ENCODE assay signal across 9 cellular contexts in genomic region chr12:124786065-124786964, GRCh38.
A peak's percentile ranks its signal among the peaks of the same experiment; 100 is the strongest.
DNase-seq lines count a peak whose midpoint lies in the region; ATAC-seq, FAIRE-seq and TF ChIP-seq lines count a peak whose summit lies in the region.
"Had no signal": no experiment of that assay in that cellular context is flagged by ENCODE, and none has a peak within 500 bp of the region (broad histone marks: within the 10 kb centered on the region; RNA-seq: fewer than 3 reads in every experiment).

No MANE protein-coding gene starts in this region.

- no peaks in the 10 kb centered on the region for H4K20me1 ChIP-seq in K562 (replicated peaks; ENCODE audit: control insufficient read depth, insufficient read depth, low read length)

- in situ Hi-C loops in K562 (cut with MboI) = no loop called here

- H3K36me3 Mint-ChIP-seq in HFFc6 (ENCODE audit: low read depth) = peaks cover 12% of the 10 kb centered on the region
- peaks cover 6% of the 10 kb centered on the region for H3K36me3 Mint-ChIP-seq in activated naive CD4-positive, alpha-beta T cell treated with anti-CD3 and anti-CD28 coated beads for 36 hours (ENCODE audit: low read depth)

- TF ChIP-seq RAD21 in K562 (CRISPR knock-in tag; conservative IDR thresholded peaks at IDR 0.05 in 1 of 2, IDR thresholded peaks at IDR 0.05 in 1 of 2) = no peak

- H3K27ac Mint-ChIP-seq in HFFc6 = peak overlapping the region; percentile 84
- H3K27ac Mint-ChIP-seq in activated naive CD4-positive, alpha-beta T cell treated with anti-CD3 and anti-CD28 coated beads for 36 hours = no peak overlapping the region

- H3K9me1 ChIP-seq in K562 (ENCODE audit: control insufficient read depth, insufficient read depth, low read length) = peaks cover 2% of the 10 kb centered on the region

- CTCF ChIA-PET in K562 (lab: Yijun Ruan, JAX; ENCODE audit: low intra/inter-chr PET ratio) = no interaction called here
- CTCF ChIA-PET in activated naive CD4-positive, alpha-beta T cell treated with anti-CD3 and anti-CD28 coated beads for 36 hours (lab: Charles Lee) = interaction anchor here (0.5 to 1.0 kb wide), 2 partner anchors 14 to 217 kb away, joined by 3 read pairs; no protein-coding TSS in a partner anchor

- DNase-seq in HFFc6 (peak; percentile 88), K562 (ENCODE audit: extremely low read depth in 1 of 4, low spot score in 3 of 4) (peak in 1 of 4 experiments; percentile 44), iPS DF 19.7 (ENCODE audit: low read depth, low spot score) (peak; percentile 87), sciatic nerve (ENCODE audit: low spot score) (peak; percentile 86)
- DNase-seq in activated naive CD4-positive, alpha-beta T cell treated with anti-CD3 and anti-CD28 coated beads for 36 hours = no peak
- no peak for DNase-seq in stimulated activated CD8-positive, alpha-beta memory T cell treated with anti-CD3 and anti-CD28 coated beads, Interleukin-4, amount 100 ng/mL, for 48 hours
- no peak for DNase-seq in stimulated activated CD4-positive, alpha-beta T cell treated with anti-CD3 and anti-CD28 coated beads, Interleukin-15, amount 100 ng/mL, for 24 hours
- DNase-seq in activated effector memory CD4-positive, alpha-beta T cell treated with anti-CD3 and anti-CD28 coated beads, Interleukin-2, amount 50 U/mL, for 16 hours = no peak

- H3K27ac ChIP-seq in K562 (ENCODE audit: extremely low read depth, low read depth, low read length) = no peak overlapping the region

- peak overlapping the region; percentile 90 for H3K4me3 Mint-ChIP-seq in HFFc6
- no peak overlapping the region for H3K4me3 Mint-ChIP-seq in activated naive CD4-positive, alpha-beta T cell treated with anti-CD3 and anti-CD28 coated beads for 36 hours
- H3K4me3 Mint-ChIP-seq: central memory CD8-positive, alpha-beta T cell had no signal

- H3K9ac ChIP-seq in K562 (ENCODE audit: insufficient read depth in 1 of 2, low read depth in 2 of 2, low read length in 2 of 2) = no peak overlapping the region

- H3K4me1 Mint-ChIP-seq in HFFc6 (ENCODE audit: low read depth) = peaks cover 14% of the 10 kb centered on the region; the same call in 1 of the 2 replicates
- H3K4me1 Mint-ChIP-seq in activated naive CD4-positive, alpha-beta T cell treated with anti-CD3 and anti-CD28 coated beads for 36 hours (ENCODE audit: low read depth) = no peaks in the 10 kb centered on the region
- H3K4me1 Mint-ChIP-seq: central memory CD8-positive, alpha-beta T cell had no signal

- FAIRE-seq in K562 (lab: Jason Lieb, UNC) = no peak

- no peak for TF ChIP-seq POLR2A in K562 (conservative IDR thresholded peaks at IDR 0.05)

- ATAC-seq in K562 (peak; percentile 63; the same call in 2 of the 3 replicates), sciatic nerve (peak; percentile 93)

- H3K79me2 ChIP-seq in K562 (ENCODE audit: control insufficient read depth, insufficient read depth, low read length) = no peaks in the 10 kb centered on the region

- BruUV-seq in K562 (replicated peaks; lab: Mats Ljungman, UMichigan) = no TSS peak

- peaks cover 90% of the 10 kb centered on the region; the same call in 2 of the 3 replicates for H3K36me3 ChIP-seq in K562 (ENCODE audit: control insufficient read depth, insufficient read depth, low read length)

- H3K4me2 ChIP-seq in K562 (ENCODE audit: insufficient read depth, low read length) = no peak overlapping the region

- POLR2A ChIA-PET in K562 (lab: Yijun Ruan, JAX) = interaction anchor here (1.2 kb wide), 1 partner anchor 11 kb away, joined by 3 read pairs; no protein-coding TSS in a partner anchor

- H3K27me3 ChIP-seq in K562 (ENCODE audit: control insufficient read depth in 2 of 2, insufficient read depth in 2 of 2, low read length in 2 of 2) = no peaks in the 10 kb centered on the region

- 94% methylated on average over 28 of the region's 31 CpGs for whole genome bisulfite sequencing in K562 (ENCODE audit: insufficient coverage, low coverage, missing lambda C conversion rate)

- TF ChIP-seq CTCF in HFFc6 (IDR thresholded peaks at IDR 0.05) (no peak), K562 (IDR thresholded peaks at IDR 0.05 in 2 of 3, conservative IDR thresholded peaks at IDR 0.05 in 1 of 3; ENCODE audit: insufficient read depth in 2 of 3, low read depth in 1 of 3, low read length in 3 of 3) (no peak)

- H3K9me3 Mint-ChIP-seq in HFFc6 = no peaks in the 10 kb centered on the region
- H3K9me3 Mint-ChIP-seq in activated naive CD4-positive, alpha-beta T cell treated with anti-CD3 and anti-CD28 coated beads for 36 hours = no peaks in the 10 kb centered on the region
- H3K9me3 Mint-ChIP-seq: central memory CD8-positive, alpha-beta T cell had no signal

- H3K27me3 Mint-ChIP-seq in HFFc6 (ENCODE audit: insufficient read depth) = no peaks in the 10 kb centered on the region; the same call in 1 of the 2 replicates
- H3K27me3 Mint-ChIP-seq in activated naive CD4-positive, alpha-beta T cell treated with anti-CD3 and anti-CD28 coated beads for 36 hours (ENCODE audit: low read depth) = no peaks in the 10 kb centered on the region
- H3K27me3 Mint-ChIP-seq: central memory CD8-positive, alpha-beta T cell had no signal

- TF ChIP-seq EP300 in K562 (IDR thresholded peaks at IDR 0.05; ENCODE audit: low read length) = no peak

- H3K4me1 ChIP-seq in K562 (replicated peaks in 1 of 2; ENCODE audit: control insufficient read depth in 2 of 2, insufficient read depth in 2 of 2, low read length in 2 of 2) = peaks cover 0 to 11% of the 10 kb centered on the region in 2 experiments; a peak in 1 of 5 replicates

- no peaks in the 10 kb centered on the region for H3K9me3 ChIP-seq in K562 (replicated peaks; ENCODE audit: control insufficient read depth, insufficient read depth, low read depth, low read length)

- no peak overlapping the region for H2AFZ ChIP-seq in K562 (ENCODE audit: low read depth, low read length)

- intact Hi-C loops in K562 (cut with micrococcal nuclease) = no loop called here
- intact Hi-C loops in sciatic nerve (cut with DNase I) = no loop called here
- intact Hi-C loops in activated naive CD4-positive, alpha-beta T cell treated with anti-CD3 and anti-CD28 coated beads for 36 hours (cut with micrococcal nuclease) = no loop called here

- H3K4me3 ChIP-seq in K562 = no peak overlapping the region

TF ChIP-seq in K562, 482 proteins besides CTCF, POLR2A, EP300 and RAD21:
- TF ChIP-seq USF1 (CRISPR knock-in tag; IDR thresholded peaks at IDR 0.05) (peak; percentile 91), TAF7 (tag; IDR thresholded peaks at IDR 0.05) (no peak), TEAD2 (tag; IDR thresholded peaks at IDR 0.05) (no peak), POLR2G (IDR thresholded peaks at IDR 0.05; ENCODE audit: low read depth, low read length) (peak; percentile 43), JUNB (CRISPR knock-in tag; conservative IDR thresholded peaks at IDR 0.05) (no peak), ZNF121 (CRISPR knock-in tag; conservative IDR thresholded peaks at IDR 0.05) (no peak), USF2 (CRISPR knock-in tag; IDR thresholded peaks at IDR 0.05) (peak; percentile 84), RAD51 (IDR thresholded peaks at IDR 0.05; ENCODE audit: borderline replicate concordance, low read depth) (peak; percentile 57; the same call in 1 of the 2 replicates), RBM22 (IDR thresholded peaks at IDR 0.05; ENCODE audit: low read depth, low read length, poor library complexity, severe bottlenecking) (peak; percentile 24)

Comparison
In these comparisons a context has a peak if more than half of its experiments do, and no peak if none do; other contexts are left out.
1. DNase-seq: peak in HFFc6 (single experiment), iPS DF 19.7 (single experiment) and sciatic nerve (single experiment); none in activated naive CD4-positive, alpha-beta T cell treated with anti-CD3 and anti-CD28 coated beads for 36 hours (single experiment), stimulated activated CD8-positive, alpha-beta memory T cell treated with anti-CD3 and anti-CD28 coated beads, Interleukin-4, amount 100 ng/mL, for 48 hours (single experiment), stimulated activated CD4-positive, alpha-beta T cell treated with anti-CD3 and anti-CD28 coated beads, Interleukin-15, amount 100 ng/mL, for 24 hours (single experiment) and activated effector memory CD4-positive, alpha-beta T cell treated with anti-CD3 and anti-CD28 coated beads, Interleukin-2, amount 50 U/mL, for 16 hours (single experiment).